ENCODE assay signal across 8 cellular contexts in genomic region chr5:129906177-129906887, GRCh38. TPM values are rescaled to one million over a fixed set of nuclear protein-coding genes. Genes with fewer than 3 reads are reported as not detected.
A peak's percentile ranks its signal among the peaks of the same experiment; 100 is the strongest.
DNase-seq lines count a peak whose midpoint lies in the region; ATAC-seq and TF ChIP-seq lines count a peak whose summit lies in the region.

No MANE protein-coding gene starts in this region.

- H3K27ac ChIP-seq in SK-N-MC, result no peak overlapping the region

- H3K9ac ChIP-seq in SK-N-MC (ENCODE audit: insufficient read length), result no peak overlapping the region

- peak overlapping the region; percentile 88 for H3K4me3 Mint-ChIP-seq in Caco-2 (ENCODE audit: unreplicated experiment)

- DNase-seq in Caco-2 (peak; percentile 51 to 60), SK-N-MC (ENCODE audit: low read depth, low spot score) (no peak), foreskin fibroblast (peak; percentile 33 to 72), pons (ENCODE audit: low spot score) (peak; percentile 37), islet precursor cell (no peak), NCI-H146 (lab: John Stamatoyannopoulos, UW) (no peak), SIG-M5 treated with dmso at 0.1 percent for 504 hours (lab: John Stamatoyannopoulos, UW; ENCODE audit: unreplicated experiment) (no peak)

- peaks cover 15% of the 10 kb centered on the region for H3K4me1 Mint-ChIP-seq in Caco-2 (ENCODE audit: low read depth, unreplicated experiment)

- H3K9me3 Mint-ChIP-seq in Caco-2 (ENCODE audit: unreplicated experiment), result no peaks in the 10 kb centered on the region

- H3K4me3 ChIP-seq in Caco-2 (ENCODE audit: low read depth, low read length) (peak overlapping the region; percentile 14), SK-N-MC (peak overlapping the region; percentile 86), foreskin fibroblast (ENCODE audit: low read depth in 1 of 2, low read length in 2 of 2) (peak overlapping the region; percentile 62 to 63)

- POLR2A ChIA-PET in Caco-2 (lab: Charles Lee), result no interaction called here

- H3K9me3 ChIP-seq in Caco-2 (no peaks in the 10 kb centered on the region), SK-N-MC (ENCODE audit: low read depth, low read length) (no peaks in the 10 kb centered on the region)

- H3K36me3 ChIP-seq in Caco-2 (ENCODE audit: control insufficient read depth, insufficient read depth, low read length) (no peaks in the 10 kb centered on the region), SK-N-MC (ENCODE audit: insufficient read depth, low read length) (no peaks in the 10 kb centered on the region)

- ATAC-seq in activated CD4-positive, CD25-positive, alpha-beta regulatory T cell treated with anti-CD3 and anti-CD28 coated beads, Interleukin-2, amount 50 U/mL, for 24 hours, result no peak

- peaks cover 24% of the 10 kb centered on the region for H3K27me3 Mint-ChIP-seq in Caco-2 (ENCODE audit: insufficient read depth, unreplicated experiment)

- intact Hi-C loops in Caco-2 (cut with micrococcal nuclease; ENCODE audit: unreplicated experiment), result loop anchor here (10.0 kb wide), 2 partner anchors 168 to 808 kb away; no protein-coding TSS in a partner anchor

- peaks cover 5% of the 10 kb centered on the region for H3K36me3 Mint-ChIP-seq in Caco-2 (ENCODE audit: insufficient read depth, unreplicated experiment)

- H3K27ac Mint-ChIP-seq in Caco-2 (ENCODE audit: unreplicated experiment), result no peak overlapping the region

- no peaks in the 10 kb centered on the region; the same call in none of the 2 replicates for H3K27me3 ChIP-seq in Caco-2 (replicated peaks; ENCODE audit: control insufficient read depth, insufficient read depth, low read length)

- peaks cover 15% of the 10 kb centered on the region for H3K4me1 ChIP-seq in Caco-2

- CTCF ChIA-PET in Caco-2 (lab: Charles Lee), result no interaction called here

- BruUV-seq in Caco-2 (replicated peaks; lab: Mats Ljungman, UMichigan), result no TSS peak

- TF ChIP-seq CTCF in Caco-2 (IDR thresholded peaks at IDR 0.05; ENCODE audit: insufficient read depth in 1 of 2, low read depth in 1 of 2, low read length in 1 of 2, severe bottlenecking in 1 of 2, unreplicated experiment in 1 of 2) (no peak), foreskin fibroblast (IDR thresholded peaks at IDR 0.05; ENCODE audit: low read depth, low read length) (peak; percentile 11)

RNA-seq across cellular contexts. Expression of gene CHSY3, which starts 2.1 kb away (rescaled TPM):
- total RNA-seq in Caco-2 (2022), result 0.32 and 0.46 TPM in 2 replicates

Comparison
In these comparisons a context has a peak if more than half of its experiments do, and no peak if none do; other contexts are left out.
1. DNase-seq: peak in Caco-2 (2 of 2), foreskin fibroblast (2 of 2) and pons (single experiment); none in SK-N-MC (single experiment), islet precursor cell (single experiment), NCI-H146 (single experiment) and SIG-M5 treated with dmso at 0.1 percent for 504 hours (single experiment).
2. H3K4me3 ChIP-seq: peak in every context shown above with its lines; median percentile 86 in SK-N-MC; 62 in foreskin fibroblast; 14 in Caco-2.